In the genomic region with DNA sequence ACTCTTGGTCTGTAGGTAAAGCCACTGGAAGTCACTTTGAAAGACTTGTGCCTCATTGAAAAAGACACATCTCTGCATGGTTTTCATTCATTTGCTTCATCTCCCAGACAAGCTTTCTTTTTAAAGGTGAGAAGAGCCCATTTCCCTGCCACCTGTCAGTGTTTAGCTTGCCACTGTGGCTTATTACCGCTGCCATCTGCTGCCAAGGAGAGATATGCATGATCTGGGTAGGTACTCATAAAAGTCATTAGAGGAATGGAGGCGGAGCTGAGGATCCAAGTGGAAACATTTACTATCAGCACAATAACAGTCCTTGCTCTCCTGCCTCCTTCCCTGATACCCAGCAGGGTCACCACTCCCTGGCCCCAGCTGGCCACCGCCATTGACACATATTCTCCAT, we compare ENCODE assay signal across 19 cellular contexts.
DNase-seq lines count a peak whose midpoint lies in the region; TF ChIP-seq lines count a peak whose summit lies in the region.
"Had no signal": no experiment of that assay in that cellular context is flagged by ENCODE, and none has a peak within 500 bp of the region (broad histone marks: within the 10 kb centered on the region; RNA-seq: fewer than 3 reads in every experiment).

No MANE protein-coding gene starts in this region.

- H3K4me3 ChIP-seq in spleen = no peak overlapping the region
- H3K4me3 ChIP-seq: gastroesophageal sphincter, GM23338, sigmoid colon, thyroid gland had no signal

- peak; percentile 51 for DNase-seq in NCI-H82 (lab: John Stamatoyannopoulos, UW)
- no peak for DNase-seq in NCI-H82 treated with DMSO at 0.1 percent for 48 hours (lab: John Stamatoyannopoulos, UW; ENCODE audit: unreplicated experiment)
- DNase-seq in NCI-H146 (lab: John Stamatoyannopoulos, UW) = peak; percentile 27
- peak; percentile 75 for DNase-seq in NCI-H524 treated with DMSO at 0.1 percent for 48 hours (lab: John Stamatoyannopoulos, UW)
- peak; percentile 18 for DNase-seq in spleen
- no peak for DNase-seq in UCSD-AML1 (lab: John Stamatoyannopoulos, UW; ENCODE audit: unreplicated experiment)
- no peak for DNase-seq in amniotic stem cell (lab: John Stamatoyannopoulos, UW)
- no peak for DNase-seq in HPDE6-E6E7 (ENCODE audit: extremely low spot score)
- DNase-seq: activated CD4-positive, alpha-beta T cell treated with anti-CD3 and anti-CD28 coated beads for 4 hours; activated gamma-delta T cell treated with Interleukin-2 at 50 U/mL for 16 hours; CD4-positive, CD25-positive, alpha-beta regulatory T cell; KG1; natural killer cell; sigmoid colon; stimulated activated naive CD4-positive, alpha-beta T cell; thyroid gland had no signal

- H3K4me1 ChIP-seq in spleen = no peaks in the 10 kb centered on the region
- H3K4me1 ChIP-seq: gastroesophageal sphincter, parathyroid adenoma, sigmoid colon, thyroid gland had no signal

- WGBS in spleen, 5 donors = 88 to 96% (median 92%) methylated on average over 3 of the region's 3 CpGs

- no peak for TF ChIP-seq CTCF in spleen (IDR thresholded peaks at IDR 0.05 in 8 of 11, conservative IDR thresholded peaks at IDR 0.05 in 3 of 11)

- no peaks in the 10 kb centered on the region for H3K9me3 ChIP-seq in spleen
- H3K9me3 ChIP-seq: gastroesophageal sphincter, sigmoid colon, thyroid gland had no signal

- no peaks in the 10 kb centered on the region for H3K27me3 ChIP-seq in spleen (replicated peaks in 1 of 7)
- H3K27me3 ChIP-seq: gastroesophageal sphincter, sigmoid colon, thyroid gland had no signal

- intact Hi-C loops in spleen (cut with DNase I; ENCODE audit: low total_unique reads) = no loop called here

- no peak overlapping the region for H3K27ac ChIP-seq in spleen
- H3K27ac ChIP-seq: gastroesophageal sphincter, parathyroid adenoma, sigmoid colon, thyroid gland had no signal

- no peak for TF ChIP-seq POLR2A in spleen (IDR thresholded peaks at IDR 0.05)

- H3K36me3 ChIP-seq in spleen = no peaks in the 10 kb centered on the region
- H3K36me3 ChIP-seq: gastroesophageal sphincter, sigmoid colon, thyroid gland had no signal

Comparison
In these comparisons a context has a peak if more than half of its experiments do, and no peak if none do; other contexts are left out.
1. DNase-seq: peak in NCI-H82 (single experiment), NCI-H146 (single experiment), NCI-H524 treated with DMSO at 0.1 percent for 48 hours (single experiment) and spleen (single experiment); none in NCI-H82 treated with DMSO at 0.1 percent for 48 hours (single experiment), UCSD-AML1 (single experiment), amniotic stem cell (single experiment) and HPDE6-E6E7 (single experiment).